30 cellular contexts compared by ENCODE assay signal in the genomic region with DNA sequence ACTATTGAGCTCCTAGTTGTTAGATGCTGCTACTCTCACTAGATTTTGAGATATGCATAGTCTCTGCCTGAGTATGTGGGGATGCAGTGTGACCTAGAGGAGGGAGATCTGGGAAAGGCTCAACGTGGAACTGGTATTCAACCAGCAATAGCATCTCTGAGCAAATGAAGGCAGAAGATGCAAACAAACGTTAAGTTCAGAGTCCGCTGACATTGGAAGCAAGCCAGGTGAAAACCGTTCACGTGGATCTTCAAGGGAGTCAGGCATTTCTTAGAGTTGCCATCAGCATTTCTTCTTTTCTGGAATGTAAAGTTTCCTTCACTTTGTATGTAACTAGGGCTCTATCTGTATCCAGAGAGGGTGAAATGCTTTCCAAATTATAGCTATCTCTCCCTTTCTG. TPM values are rescaled to one million over a fixed set of nuclear protein-coding genes. Genes with fewer than 3 reads are reported as not detected.
A peak's percentile ranks its signal among the peaks of the same experiment; 100 is the strongest.
DNase-seq lines count a peak whose midpoint lies in the region; ATAC-seq and TF ChIP-seq lines count a peak whose summit lies in the region.
"Had no signal": no experiment of that assay in that cellular context is flagged by ENCODE, and none has a peak within 500 bp of the region (broad histone marks: within the 10 kb centered on the region; RNA-seq: fewer than 3 reads in every experiment).

No MANE protein-coding gene starts in this region.

- TF ChIP-seq CTCF in mammary epithelial cell (conservative IDR thresholded peaks at IDR 0.05 in 1 of 2, IDR thresholded peaks at IDR 0.05 in 1 of 2; ENCODE audit: extremely low read depth in 1 of 2, insufficient read depth in 1 of 2, low read depth in 1 of 2, low read length in 2 of 2) = no peak
- TF ChIP-seq CTCF in MCF 10A (IDR thresholded peaks at IDR 0.05; ENCODE audit: unreplicated experiment) = no peak
- TF ChIP-seq CTCF in cardiac fibroblast (IDR thresholded peaks at IDR 0.05; ENCODE audit: low read depth, low read length) = no peak
- TF ChIP-seq CTCF in thyroid gland (IDR thresholded peaks at IDR 0.05) = no peak

- no peaks in the 10 kb centered on the region for H4K20me1 ChIP-seq in mammary epithelial cell (ENCODE audit: insufficient read depth, low read length)
- H4K20me1 ChIP-seq: BLaER1 had no signal

- H3K4me1 ChIP-seq in mammary epithelial cell (ENCODE audit: insufficient read depth, low read length) (peaks cover 19% of the 10 kb centered on the region), thyroid gland (peaks cover 19 to 24% of the 10 kb centered on the region in 2 donors)
- H3K4me1 ChIP-seq: BLaER1 had no signal

- H3K9me3 Mint-ChIP-seq in MCF 10A (ENCODE audit: unreplicated experiment) = no peaks in the 10 kb centered on the region
- H3K9me3 Mint-ChIP-seq: activated CD4-positive, alpha-beta T cell treated with anti-CD3 and anti-CD28 coated beads, Interleukin-2, amount 10 ng/mL, durations not matched to agents 7 days and 5 days; activated T-helper 2 cell treated with anti-CD3 and anti-CD28 coated beads, Interferon-gamma antibody, Interleukin-2, Interleukin-4, amounts not matched to agents 10 μg/mL and 5 μg/mL and 100 μg/mL, durations not matched to agents 14 hours and 24 hours and 36 hours; H9; natural killer cell treated with Interleukin-12 subunit alpha and Interleukin-12 subunit beta and Interleukin-15 and Interleukin-18, amount 100 ng/mL, for 72 hours; T-helper 2 cell treated with Interferon-gamma antibody and Interleukin-4, amounts not matched to agents 5 μg/mL and 100 μg/mL, for 36 hours had no signal

- no peak for TF ChIP-seq POLR2A in thyroid gland (IDR thresholded peaks at IDR 0.05)

- H3K9me3 ChIP-seq in mammary epithelial cell (replicated peaks; ENCODE audit: insufficient read depth, low read length) (no peaks in the 10 kb centered on the region), thyroid gland (no peaks in the 10 kb centered on the region)
- H3K9me3 ChIP-seq: BLaER1, sigmoid colon, SK-N-SH had no signal

- no peak overlapping the region for H3K9ac ChIP-seq in mammary epithelial cell (ENCODE audit: insufficient read depth, low read length)
- H3K9ac ChIP-seq: BLaER1, parathyroid adenoma, SK-N-SH had no signal

- no peak for ATAC-seq in GM18870 (IDR thresholded peaks at IDR 0.05; ENCODE audit: unreplicated experiment)
- ATAC-seq: natural killer cell treated with Interleukin-12 subunit alpha and Interleukin-12 subunit beta and Interleukin-15 and Interleukin-18, amount 100 ng/mL, for 72 hours had no signal

- H3K4me3 Mint-ChIP-seq in MCF 10A (ENCODE audit: unreplicated experiment) = no peak overlapping the region
- H3K4me3 Mint-ChIP-seq: activated CD4-positive, alpha-beta T cell treated with anti-CD3 and anti-CD28 coated beads, Interleukin-2, amount 10 ng/mL, durations not matched to agents 7 days and 5 days; activated naive CD8-positive, alpha-beta T cell; H9; natural killer cell treated with Interleukin-12 subunit alpha and Interleukin-12 subunit beta and Interleukin-15 and Interleukin-18, amount 100 ng/mL, for 72 hours; T-helper 2 cell treated with Interferon-gamma antibody and Interleukin-4, amounts not matched to agents 5 μg/mL and 100 μg/mL, for 36 hours had no signal

- no peak for DNase-seq in mammary epithelial cell
- DNase-seq in MCF 10A (ENCODE audit: unreplicated experiment) = no peak
- peak; percentile 21 to 45 for DNase-seq in cardiac fibroblast (ENCODE audit: low read depth in 2 of 2)
- DNase-seq in kidney tubule cell (ENCODE audit: low spot score) = peak; percentile 69
- DNase-seq in thyroid gland = peak; percentile 50 to 65
- DNase-seq in NCI-H82 treated with DMSO at 0.1 percent for 48 hours (lab: John Stamatoyannopoulos, UW; ENCODE audit: unreplicated experiment) = no peak
- no peak for DNase-seq in superior temporal gyrus (ENCODE audit: extremely low spot score)
- DNase-seq: activated CD4-positive, alpha-beta T cell treated with anti-CD3 and anti-CD28 coated beads, Interleukin-2, amount 10 ng/mL, durations not matched to agents 7 days and 5 days; activated CD8-positive, alpha-beta memory T cell treated with anti-CD3 and anti-CD28 coated beads, Interleukin-2, amount 50 U/mL, for 4 hours; COR-L47; foreskin fibroblast; H9; KBM-7; MV-4-11; sigmoid colon; SK-N-SH; WERI-Rb-1 had no signal

- no peak overlapping the region for H3K4me3 ChIP-seq in mammary epithelial cell (replicated peaks in 1 of 3; ENCODE audit: insufficient read depth in 1 of 3, low read depth in 2 of 3, low read length in 3 of 3)
- no peak overlapping the region for H3K4me3 ChIP-seq in cardiac fibroblast (replicated peaks in 1 of 2; ENCODE audit: low read depth in 2 of 2, low read length in 2 of 2)
- no peak overlapping the region for H3K4me3 ChIP-seq in thyroid gland (replicated peaks in 1 of 3)
- H3K4me3 ChIP-seq: BLaER1, sigmoid colon had no signal

- H3K27me3 ChIP-seq in mammary epithelial cell (ENCODE audit: insufficient read depth, low read length) (no peaks in the 10 kb centered on the region), thyroid gland (no peaks in the 10 kb centered on the region)
- H3K27me3 ChIP-seq: BLaER1, sigmoid colon had no signal

- in situ Hi-C loops in mammary epithelial cell (cut with MboI; ENCODE audit: low sequenced_read_pairs in 2 of 2) = no loop called here

- no peak overlapping the region for H3K4me2 ChIP-seq in mammary epithelial cell (ENCODE audit: insufficient read depth, low read depth, low read length)
- H3K4me2 ChIP-seq: BLaER1, SK-N-SH had no signal

- CTCF ChIA-PET in mammary epithelial cell (lab: Charles Lee; ENCODE audit: low non-redundant PET) = no interaction called here
- CTCF ChIA-PET in MCF 10A (lab: Yijun Ruan, JAX) = interaction anchor here (0.6 to 0.9 kb wide), 3 partner anchors 21 to 180 kb away, joined by 3 to 4 read pairs (median 3); no protein-coding TSS in a partner anchor

- peak overlapping the region; percentile 60 for H2AFZ ChIP-seq in mammary epithelial cell (ENCODE audit: low read depth, low read length)
- H2AFZ ChIP-seq: parathyroid adenoma had no signal

- POLR2A ChIA-PET in MCF 10A (lab: Yijun Ruan, JAX) = interaction anchor here (1.3 kb wide), 1 partner anchor 121 kb away, joined by 4 read pairs; no protein-coding TSS in a partner anchor

- dilution Hi-C loops in mammary epithelial cell (cut with HindIII; ENCODE audit: low sequenced_read_pairs) = no loop called here

- no peaks in the 10 kb centered on the region for H3K27me3 Mint-ChIP-seq in MCF 10A (ENCODE audit: insufficient read depth, unreplicated experiment)

- no TSS peak for BruUV-seq in mammary epithelial cell (replicated peaks; lab: Mats Ljungman, UMichigan)
- BruUV-seq in MCF 10A (replicated peaks; lab: Mats Ljungman, UMichigan) = no TSS peak

- H3K4me1 Mint-ChIP-seq in MCF 10A (ENCODE audit: insufficient read depth, unreplicated experiment) = peaks cover 14% of the 10 kb centered on the region
- H3K4me1 Mint-ChIP-seq: activated CD4-positive, alpha-beta T cell treated with anti-CD3 and anti-CD28 coated beads, Interleukin-2, amount 10 ng/mL, durations not matched to agents 7 days and 5 days had no signal

- H3K79me2 ChIP-seq in mammary epithelial cell (ENCODE audit: insufficient read depth, low read length) = no peaks in the 10 kb centered on the region
- H3K79me2 ChIP-seq: parathyroid adenoma had no signal

- 12% methylated on average over 5 of the region's 5 CpGs for WGBS in mammary epithelial cell (ENCODE audit: low coverage, missing lambda C conversion rate)
- WGBS in thyroid gland, 2 donors = 27 to 31% methylated on average over 5 of the region's 5 CpGs

- H3K36me3 ChIP-seq in mammary epithelial cell (ENCODE audit: insufficient read depth, low read length) = no peaks in the 10 kb centered on the region
- H3K36me3 ChIP-seq in thyroid gland = no peaks in the 10 kb centered on the region
- H3K36me3 ChIP-seq: BLaER1, sigmoid colon, WERI-Rb-1 had no signal

- no peaks in the 10 kb centered on the region for H3K36me3 Mint-ChIP-seq in MCF 10A (ENCODE audit: insufficient read depth, unreplicated experiment)
- H3K36me3 Mint-ChIP-seq: activated naive CD8-positive, alpha-beta T cell; natural killer cell treated with Interleukin-12 subunit alpha and Interleukin-12 subunit beta and Interleukin-15 and Interleukin-18, amount 100 ng/mL, for 72 hours had no signal

- intact Hi-C loops in mammary epithelial cell (cut with micrococcal nuclease) = no loop called here
- intact Hi-C loops in MCF 10A (cut with micrococcal nuclease) = no loop called here
- intact Hi-C loops in thyroid gland (cut with DNase I) = no loop called here

- no peak overlapping the region for H3K27ac Mint-ChIP-seq in MCF 10A (ENCODE audit: low read depth, unreplicated experiment)
- H3K27ac Mint-ChIP-seq: activated CD4-positive, alpha-beta T cell treated with anti-CD3 and anti-CD28 coated beads, Interleukin-2, amount 10 ng/mL, durations not matched to agents 7 days and 5 days; activated naive CD8-positive, alpha-beta T cell; activated T-helper 2 cell treated with anti-CD3 and anti-CD28 coated beads, Interferon-gamma antibody, Interleukin-2, Interleukin-4, amounts not matched to agents 10 μg/mL and 5 μg/mL and 100 μg/mL, durations not matched to agents 14 hours and 24 hours and 36 hours; H9; natural killer cell treated with Interleukin-12 subunit alpha and Interleukin-12 subunit beta and Interleukin-15 and Interleukin-18, amount 100 ng/mL, for 72 hours; T-helper 2 cell treated with Interferon-gamma antibody and Interleukin-4, amounts not matched to agents 5 μg/mL and 100 μg/mL, for 36 hours had no signal

- H3K27ac ChIP-seq in mammary epithelial cell (ENCODE audit: insufficient read depth, low read depth, low read length) (no peak overlapping the region), thyroid gland (no peak overlapping the region)
- H3K27ac ChIP-seq: BLaER1, parathyroid adenoma, RWPE1, sigmoid colon, WERI-Rb-1 had no signal

RNA-seq across cellular contexts. Expression of a gene that starts 59.9 kb away (rescaled TPM):
- total RNA-seq in mammary epithelial cell (not detected), MCF 10A (2022) (not detected in 2 replicates), thyroid gland (not detected)
- polyA plus RNA-seq in mammary epithelial cell = not detected
- polyA minus RNA-seq in mammary epithelial cell = not detected
- total RNA-seq: A673; activated CD4-positive, alpha-beta T cell treated with anti-CD3 and anti-CD28 coated beads, Interleukin-2, amount 10 ng/mL, durations not matched to agents 7 days and 5 days; activated T-helper 2 cell treated with anti-CD3 and anti-CD28 coated beads, Interferon-gamma antibody, Interleukin-2, Interleukin-4, amounts not matched to agents 10 μg/mL and 5 μg/mL and 100 μg/mL, durations not matched to agents 14 hours and 24 hours and 36 hours; G401; kidney epithelial cell; mesenteric fat pad; natural killer cell treated with Interleukin-12 subunit alpha and Interleukin-12 subunit beta and Interleukin-15 and Interleukin-18, amount 100 ng/mL, for 72 hours; sigmoid colon; urinary bladder had no signal
- polyA plus RNA-seq: sigmoid colon, SK-N-SH, urinary bladder had no signal

Comparison
In these comparisons a context has a peak if more than half of its experiments do, and no peak if none do; other contexts are left out.
1. DNase-seq: peak in cardiac fibroblast (2 of 2), kidney tubule cell (single experiment) and thyroid gland (2 of 2); none in mammary epithelial cell (single experiment), MCF 10A (single experiment), NCI-H82 treated with DMSO at 0.1 percent for 48 hours (single experiment) and superior temporal gyrus (single experiment).